22 cellular contexts compared by ENCODE assay signal in genomic region chr5:14936588-14936987, GRCh38.
"Had no signal": no experiment of that assay in that cellular context is flagged by ENCODE, and none has a peak within 500 bp of the region (broad histone marks: within the 10 kb centered on the region; RNA-seq: fewer than 3 reads in every experiment).

No MANE protein-coding gene starts in this region.

- ATAC-seq: stimulated activated memory B cell treated with anti-CD40 and anti-IgM and Interleukin-4, amounts not matched to agents 10 μg/mL and 1 μg/mL and 100 μg/mL, for 72 hours had no signal

- H3K27me3 ChIP-seq: hepatocyte, neutrophil, right lobe of liver, spleen, testis, tibial nerve had no signal

- H2AFZ ChIP-seq: hepatocyte had no signal

- H3K4me1 ChIP-seq: gastroesophageal sphincter, right lobe of liver, testis had no signal

- H3K36me3 ChIP-seq: esophagus muscularis mucosa, gastroesophageal sphincter, neutrophil, right lobe of liver, spleen, tibial nerve had no signal

- H3K4me2 ChIP-seq: hepatocyte had no signal

- H3K27ac ChIP-seq: epithelial cell of prostate, esophagus muscularis mucosa, gastroesophageal sphincter, hepatocyte, neutrophil, right lobe of liver, testis had no signal

- H3K4me3 ChIP-seq: esophagus muscularis mucosa, gastroesophageal sphincter, hepatocyte, right lobe of liver, spleen, testis, tibial nerve had no signal

- H3K9me3 ChIP-seq: esophagus muscularis mucosa, gastroesophageal sphincter, neutrophil, right lobe of liver, spleen, testis, tibial nerve had no signal

- DNase-seq: central memory CD4-positive, alpha-beta T cell; cortex of kidney; effector memory CD4-positive, alpha-beta T cell; glutamatergic neuron; kidney; mammary epithelial cell; naive thymus-derived CD4-positive, alpha-beta T cell; nephron progenitor cell; posterior cingulate gyrus; right lobe of liver; spleen; stimulated activated CD4-positive, alpha-beta T cell treated with anti-CD3 and anti-CD28 coated beads, Interleukin-15, amount 100 ng/mL, for 24 hours; stimulated activated CD4-positive, alpha-beta T cell treated with anti-CD3 and anti-CD28 coated beads, Interleukin-1b, Interleukin-23, amount 100 ng/mL, for 48 hours; stimulated activated CD4-positive, alpha-beta T cell treated with anti-CD3 and anti-CD28 coated beads, Interleukin-4, amount 100 ng/mL, for 24 hours; testis had no signal

- H3K79me2 ChIP-seq: hepatocyte had no signal
